Comparison of ENCODE assay signal across 1 cellular context in genomic region chr17:45461524-45462327, GRCh38.
TF ChIP-seq lines count a peak whose summit lies in the region.
"Not testable (repeated sequence)": the region's sequence is repeated elsewhere in the genome, so short reads cannot be mapped to it uniquely, and the experiment has no call there.

No MANE protein-coding gene starts in this region.

TF ChIP-seq in HepG2, 621 proteins besides CTCF, POLR2A, EP300 and RAD21 (continues in another document):
- peak; percentile 73 for TF ChIP-seq PRDM10 (CRISPR knock-in tag; IDR thresholded peaks at IDR 0.05; ENCODE audit: low read depth)
- TF ChIP-seq, protein P1, sequence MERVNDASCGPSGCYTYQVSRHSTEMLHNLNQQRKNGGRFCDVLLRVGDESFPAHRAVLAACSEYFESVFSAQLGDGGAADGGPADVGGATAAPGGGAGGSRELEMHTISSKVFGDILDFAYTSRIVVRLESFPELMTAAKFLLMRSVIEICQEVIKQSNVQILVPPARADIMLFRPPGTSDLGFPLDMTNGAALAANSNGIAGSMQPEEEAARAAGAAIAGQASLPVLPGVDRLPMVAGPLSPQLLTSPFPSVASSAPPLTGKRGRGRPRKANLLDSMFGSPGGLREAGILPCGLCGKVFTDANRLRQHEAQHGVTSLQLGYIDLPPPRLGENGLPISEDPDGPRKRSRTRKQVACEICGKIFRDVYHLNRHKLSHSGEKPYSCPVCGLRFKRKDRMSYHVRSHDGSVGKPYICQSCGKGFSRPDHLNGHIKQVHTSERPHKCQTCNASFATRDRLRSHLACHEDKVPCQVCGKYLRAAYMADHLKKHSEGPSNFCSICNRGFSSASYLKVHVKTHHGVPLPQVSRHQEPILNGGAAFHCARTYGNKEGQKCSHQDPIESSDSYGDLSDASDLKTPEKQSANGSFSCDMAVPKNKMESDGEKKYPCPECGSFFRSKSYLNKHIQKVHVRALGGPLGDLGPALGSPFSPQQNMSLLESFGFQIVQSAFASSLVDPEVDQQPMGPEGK (CRISPR knock-in tag; IDR thresholded peaks at IDR 0.05) = 0 out of 2 replicates have a peak, but pooled peaks have one; percentile 24
- peak; percentile 49; the same call in 1 of the 2 replicates for TF ChIP-seq YEATS2 (CRISPR knock-in tag; IDR thresholded peaks at IDR 0.05; ENCODE audit: borderline replicate concordance)
- TF ChIP-seq, protein P2, sequence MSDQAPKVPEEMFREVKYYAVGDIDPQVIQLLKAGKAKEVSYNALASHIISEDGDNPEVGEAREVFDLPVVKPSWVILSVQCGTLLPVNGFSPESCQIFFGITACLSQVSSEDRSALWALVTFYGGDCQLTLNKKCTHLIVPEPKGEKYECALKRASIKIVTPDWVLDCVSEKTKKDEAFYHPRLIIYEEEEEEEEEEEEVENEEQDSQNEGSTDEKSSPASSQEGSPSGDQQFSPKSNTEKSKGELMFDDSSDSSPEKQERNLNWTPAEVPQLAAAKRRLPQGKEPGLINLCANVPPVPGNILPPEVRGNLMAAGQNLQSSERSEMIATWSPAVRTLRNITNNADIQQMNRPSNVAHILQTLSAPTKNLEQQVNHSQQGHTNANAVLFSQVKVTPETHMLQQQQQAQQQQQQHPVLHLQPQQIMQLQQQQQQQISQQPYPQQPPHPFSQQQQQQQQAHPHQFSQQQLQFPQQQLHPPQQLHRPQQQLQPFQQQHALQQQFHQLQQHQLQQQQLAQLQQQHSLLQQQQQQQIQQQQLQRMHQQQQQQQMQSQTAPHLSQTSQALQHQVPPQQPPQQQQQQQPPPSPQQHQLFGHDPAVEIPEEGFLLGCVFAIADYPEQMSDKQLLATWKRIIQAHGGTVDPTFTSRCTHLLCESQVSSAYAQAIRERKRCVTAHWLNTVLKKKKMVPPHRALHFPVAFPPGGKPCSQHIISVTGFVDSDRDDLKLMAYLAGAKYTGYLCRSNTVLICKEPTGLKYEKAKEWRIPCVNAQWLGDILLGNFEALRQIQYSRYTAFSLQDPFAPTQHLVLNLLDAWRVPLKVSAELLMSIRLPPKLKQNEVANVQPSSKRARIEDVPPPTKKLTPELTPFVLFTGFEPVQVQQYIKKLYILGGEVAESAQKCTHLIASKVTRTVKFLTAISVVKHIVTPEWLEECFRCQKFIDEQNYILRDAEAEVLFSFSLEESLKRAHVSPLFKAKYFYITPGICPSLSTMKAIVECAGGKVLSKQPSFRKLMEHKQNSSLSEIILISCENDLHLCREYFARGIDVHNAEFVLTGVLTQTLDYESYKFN (CRISPR knock-in tag; conservative IDR thresholded peaks at IDR 0.05) = peak; percentile 29; the same call in 1 of the 2 replicates
- not testable (repeated sequence) for TF ChIP-seq SOX13, NR2F6, FOXP1 (IDR thresholded peaks at IDR 0.05)
- TF ChIP-seq SOX13 (CRISPR knock-in tag; conservative IDR thresholded peaks at IDR 0.05 in 1 of 2, IDR thresholded peaks at IDR 0.05 in 1 of 2) = peak in 1 of 2 experiments; percentile 31; a peak in 1 of 4 replicates
- TF ChIP-seq FOXA1 (IDR thresholded peaks at IDR 0.05) = peak; percentile 63
- TF ChIP-seq FOXA1 (CRISPR knock-in tag; IDR thresholded peaks at IDR 0.05) = peak; percentile 91
- TF ChIP-seq SP5 (CRISPR knock-in tag; IDR thresholded peaks at IDR 0.05; ENCODE audit: borderline replicate concordance, low read depth) = peak; percentile 30; the same call in 1 of the 2 replicates
- TF ChIP-seq JUND (CRISPR knock-in tag; IDR thresholded peaks at IDR 0.05) = peak; percentile 79; the same call in 1 of the 2 replicates
- peak; percentile 51; the same call in 1 of the 2 replicates for TF ChIP-seq HMG20A (CRISPR knock-in tag; IDR thresholded peaks at IDR 0.05; ENCODE audit: borderline replicate concordance)
- peak; percentile 78 for TF ChIP-seq FOSL1 (CRISPR knock-in tag; IDR thresholded peaks at IDR 0.05; ENCODE audit: borderline replicate concordance)
- 0 out of 2 replicates have a peak, but pooled peaks have one; percentile 31 for TF ChIP-seq AHDC1 (CRISPR knock-in tag; IDR thresholded peaks at IDR 0.05; ENCODE audit: borderline replicate concordance)
- peak; percentile 47; the same call in 1 of the 2 replicates for TF ChIP-seq ELF3 (CRISPR knock-in tag; IDR thresholded peaks at IDR 0.05)
- 0 out of 2 replicates have a peak, but pooled peaks have one; percentile 4 for TF ChIP-seq CEBPG (CRISPR knock-in tag; IDR thresholded peaks at IDR 0.05)
- peak; percentile 48; the same call in 1 of the 2 replicates for TF ChIP-seq FOXO1 (CRISPR knock-in tag; IDR thresholded peaks at IDR 0.05)
- TF ChIP-seq NR2F6 (CRISPR knock-in tag; IDR thresholded peaks at IDR 0.05) = peak; percentile 39; the same call in 1 of the 2 replicates
- TF ChIP-seq FOXK1 (CRISPR knock-in tag; IDR thresholded peaks at IDR 0.05; ENCODE audit: borderline replicate concordance, low read depth) = peak; percentile 48; the same call in 1 of the 2 replicates
- peak; percentile 76 for TF ChIP-seq SAP130 (CRISPR knock-in tag; IDR thresholded peaks at IDR 0.05; ENCODE audit: low read depth)
- TF ChIP-seq RXRB (CRISPR knock-in tag; IDR thresholded peaks at IDR 0.05; ENCODE audit: borderline replicate concordance) = peak; percentile 57; the same call in 1 of the 2 replicates
- peak; percentile 73; the same call in 1 of the 2 replicates for TF ChIP-seq RARA (CRISPR knock-in tag; IDR thresholded peaks at IDR 0.05)
- TF ChIP-seq FOXA3 (CRISPR knock-in tag; IDR thresholded peaks at IDR 0.05) = peak; percentile 93
- 0 out of 2 replicates have a peak, but pooled peaks have one; percentile 38 for TF ChIP-seq ZGPAT (CRISPR knock-in tag; IDR thresholded peaks at IDR 0.05)
- TF ChIP-seq FOXP1 (CRISPR knock-in tag; IDR thresholded peaks at IDR 0.05) = peak; percentile 65
- TF ChIP-seq MIER3 (CRISPR knock-in tag; IDR thresholded peaks at IDR 0.05; ENCODE audit: borderline replicate concordance) = peak; percentile 46; the same call in 1 of the 2 replicates
- TF ChIP-seq NCOA2 (CRISPR knock-in tag; IDR thresholded peaks at IDR 0.05) = peak; percentile 17; the same call in 1 of the 2 replicates
- TF ChIP-seq HOXA3 (CRISPR knock-in tag; IDR thresholded peaks at IDR 0.05) = 0 out of 2 replicates have a peak, but pooled peaks have one; percentile 18
- TF ChIP-seq SALL1 (CRISPR knock-in tag; IDR thresholded peaks at IDR 0.05) = 0 out of 2 replicates have a peak, but pooled peaks have one; percentile 16
- 0 out of 2 replicates have a peak, but pooled peaks have one; percentile 21 for TF ChIP-seq DRAP1 (CRISPR knock-in tag; IDR thresholded peaks at IDR 0.05)
- TF ChIP-seq, protein P3, sequence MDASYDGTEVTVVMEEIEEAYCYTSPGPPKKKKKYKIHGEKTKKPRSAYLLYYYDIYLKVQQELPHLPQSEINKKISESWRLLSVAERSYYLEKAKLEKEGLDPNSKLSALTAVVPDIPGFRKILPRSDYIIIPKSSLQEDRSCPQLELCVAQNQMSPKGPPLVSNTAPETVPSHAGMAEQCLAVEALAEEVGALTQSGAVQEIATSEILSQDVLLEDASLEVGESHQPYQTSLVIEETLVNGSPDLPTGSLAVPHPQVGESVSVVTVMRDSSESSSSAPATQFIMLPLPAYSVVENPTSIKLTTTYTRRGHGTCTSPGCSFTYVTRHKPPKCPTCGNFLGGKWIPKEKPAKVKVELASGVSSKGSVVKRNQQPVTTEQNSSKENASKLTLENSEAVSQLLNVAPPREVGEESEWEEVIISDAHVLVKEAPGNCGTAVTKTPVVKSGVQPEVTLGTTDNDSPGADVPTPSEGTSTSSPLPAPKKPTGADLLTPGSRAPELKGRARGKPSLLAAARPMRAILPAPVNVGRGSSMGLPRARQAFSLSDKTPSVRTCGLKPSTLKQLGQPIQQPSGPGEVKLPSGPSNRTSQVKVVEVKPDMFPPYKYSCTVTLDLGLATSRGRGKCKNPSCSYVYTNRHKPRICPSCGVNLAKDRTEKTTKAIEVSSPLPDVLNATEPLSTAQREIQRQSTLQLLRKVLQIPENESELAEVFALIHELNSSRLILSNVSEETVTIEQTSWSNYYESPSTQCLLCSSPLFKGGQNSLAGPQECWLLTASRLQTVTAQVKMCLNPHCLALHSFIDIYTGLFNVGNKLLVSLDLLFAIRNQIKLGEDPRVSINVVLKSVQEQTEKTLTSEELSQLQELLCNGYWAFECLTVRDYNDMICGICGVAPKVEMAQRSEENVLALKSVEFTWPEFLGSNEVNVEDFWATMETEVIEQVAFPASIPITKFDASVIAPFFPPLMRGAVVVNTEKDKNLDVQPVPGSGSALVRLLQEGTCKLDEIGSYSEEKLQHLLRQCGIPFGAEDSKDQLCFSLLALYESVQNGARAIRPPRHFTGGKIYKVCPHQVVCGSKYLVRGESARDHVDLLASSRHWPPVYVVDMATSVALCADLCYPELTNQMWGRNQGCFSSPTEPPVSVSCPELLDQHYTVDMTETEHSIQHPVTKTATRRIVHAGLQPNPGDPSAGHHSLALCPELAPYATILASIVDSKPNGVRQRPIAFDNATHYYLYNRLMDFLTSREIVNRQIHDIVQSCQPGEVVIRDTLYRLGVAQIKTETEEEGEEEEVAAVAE (CRISPR knock-in tag; IDR thresholded peaks at IDR 0.05; ENCODE audit: borderline replicate concordance) = peak; percentile 27; the same call in 1 of the 2 replicates
- TF ChIP-seq GATAD2A (CRISPR knock-in tag; IDR thresholded peaks at IDR 0.05) = peak; percentile 62
- TF ChIP-seq ZMYM2 (CRISPR knock-in tag; IDR thresholded peaks at IDR 0.05) = 0 out of 2 replicates have a peak, but pooled peaks have one; percentile 20
- TF ChIP-seq ZNF12 (CRISPR knock-in tag; IDR thresholded peaks at IDR 0.05) = peak; percentile 91
- 0 out of 2 replicates have a peak, but pooled peaks have one; percentile 35 for TF ChIP-seq FOXK2 (IDR thresholded peaks at IDR 0.05)
- peak; percentile 82; the same call in 1 of the 2 replicates for TF ChIP-seq ETV5 (CRISPR knock-in tag; IDR thresholded peaks at IDR 0.05; ENCODE audit: borderline replicate concordance)
- peak; percentile 47; the same call in 1 of the 2 replicates for TF ChIP-seq IRF2 (CRISPR knock-in tag; IDR thresholded peaks at IDR 0.05)
